Comparison of ENCODE assay signal across 1 cellular context in the genomic region with DNA sequence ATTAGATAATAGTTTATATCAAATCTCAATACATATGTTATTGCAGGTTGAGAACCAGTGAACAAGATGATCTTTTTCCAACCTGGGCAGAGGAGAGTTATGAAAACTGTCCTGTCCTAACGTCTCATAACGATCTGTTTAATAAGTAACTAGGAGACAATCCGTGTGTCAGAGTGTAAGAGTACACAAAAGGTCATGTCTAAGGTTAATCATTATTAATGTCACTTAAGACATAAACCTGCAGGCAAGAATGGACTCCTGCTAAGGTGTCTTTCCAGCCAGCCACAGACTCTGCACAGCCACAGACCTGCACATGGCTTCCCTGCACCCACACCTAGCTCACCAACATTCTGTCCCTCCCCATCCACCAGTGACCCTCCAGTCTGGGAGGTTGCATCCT.
TF ChIP-seq lines count a peak whose summit lies in the region.

No MANE protein-coding gene starts in this region.

TF ChIP-seq in A549, 52 proteins besides CTCF, POLR2A, EP300 and RAD21 (continued from another document):
- TF ChIP-seq, protein P1, sequence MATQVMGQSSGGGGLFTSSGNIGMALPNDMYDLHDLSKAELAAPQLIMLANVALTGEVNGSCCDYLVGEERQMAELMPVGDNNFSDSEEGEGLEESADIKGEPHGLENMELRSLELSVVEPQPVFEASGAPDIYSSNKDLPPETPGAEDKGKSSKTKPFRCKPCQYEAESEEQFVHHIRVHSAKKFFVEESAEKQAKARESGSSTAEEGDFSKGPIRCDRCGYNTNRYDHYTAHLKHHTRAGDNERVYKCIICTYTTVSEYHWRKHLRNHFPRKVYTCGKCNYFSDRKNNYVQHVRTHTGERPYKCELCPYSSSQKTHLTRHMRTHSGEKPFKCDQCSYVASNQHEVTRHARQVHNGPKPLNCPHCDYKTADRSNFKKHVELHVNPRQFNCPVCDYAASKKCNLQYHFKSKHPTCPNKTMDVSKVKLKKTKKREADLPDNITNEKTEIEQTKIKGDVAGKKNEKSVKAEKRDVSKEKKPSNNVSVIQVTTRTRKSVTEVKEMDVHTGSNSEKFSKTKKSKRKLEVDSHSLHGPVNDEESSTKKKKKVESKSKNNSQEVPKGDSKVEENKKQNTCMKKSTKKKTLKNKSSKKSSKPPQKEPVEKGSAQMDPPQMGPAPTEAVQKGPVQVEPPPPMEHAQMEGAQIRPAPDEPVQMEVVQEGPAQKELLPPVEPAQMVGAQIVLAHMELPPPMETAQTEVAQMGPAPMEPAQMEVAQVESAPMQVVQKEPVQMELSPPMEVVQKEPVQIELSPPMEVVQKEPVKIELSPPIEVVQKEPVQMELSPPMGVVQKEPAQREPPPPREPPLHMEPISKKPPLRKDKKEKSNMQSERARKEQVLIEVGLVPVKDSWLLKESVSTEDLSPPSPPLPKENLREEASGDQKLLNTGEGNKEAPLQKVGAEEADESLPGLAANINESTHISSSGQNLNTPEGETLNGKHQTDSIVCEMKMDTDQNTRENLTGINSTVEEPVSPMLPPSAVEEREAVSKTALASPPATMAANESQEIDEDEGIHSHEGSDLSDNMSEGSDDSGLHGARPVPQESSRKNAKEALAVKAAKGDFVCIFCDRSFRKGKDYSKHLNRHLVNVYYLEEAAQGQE (IDR thresholded peaks at IDR 0.05): no peak
- TF ChIP-seq SREBF2 (IDR thresholded peaks at IDR 0.05) (no peak), MAFK (IDR thresholded peaks at IDR 0.05; ENCODE audit: partially characterized antibody) (no peak), SMC3 (IDR thresholded peaks at IDR 0.05) (no peak), TFCP2L1 (CRISPR knock-in tag; IDR thresholded peaks at IDR 0.05) (no peak)
- TF ChIP-seq, protein P2, sequence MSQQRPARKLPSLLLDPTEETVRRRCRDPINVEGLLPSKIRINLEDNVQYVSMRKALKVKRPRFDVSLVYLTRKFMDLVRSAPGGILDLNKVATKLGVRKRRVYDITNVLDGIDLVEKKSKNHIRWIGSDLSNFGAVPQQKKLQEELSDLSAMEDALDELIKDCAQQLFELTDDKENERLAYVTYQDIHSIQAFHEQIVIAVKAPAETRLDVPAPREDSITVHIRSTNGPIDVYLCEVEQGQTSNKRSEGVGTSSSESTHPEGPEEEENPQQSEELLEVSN (IDR thresholded peaks at IDR 0.05; ENCODE audit: borderline replicate concordance, low read depth): no peak
